In the genomic region with DNA sequence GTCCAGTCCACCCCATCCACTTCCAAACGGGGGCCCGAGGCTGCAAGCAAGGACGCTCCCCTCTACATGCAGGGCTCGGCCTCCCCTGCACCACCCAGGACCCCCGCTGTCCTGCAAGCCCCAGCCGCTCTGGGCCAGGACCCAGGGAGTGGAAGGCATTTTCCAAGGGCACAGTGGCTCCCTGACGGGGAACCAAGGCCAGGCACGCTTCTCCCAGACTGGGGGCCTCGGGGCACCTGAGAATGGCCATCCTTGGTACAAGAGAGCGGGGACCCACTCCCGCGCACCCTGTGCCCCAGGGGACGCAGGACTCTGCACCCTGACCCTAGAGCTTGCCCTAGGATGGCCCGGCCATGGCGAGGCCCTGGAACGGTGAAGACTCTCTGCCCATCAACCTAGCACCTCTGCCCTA, we compare ENCODE assay signal across 10 cellular contexts. TPM values are rescaled to one million over a fixed set of nuclear protein-coding genes. Genes with fewer than 3 reads are reported as not detected.
DNase-seq lines count a peak whose midpoint lies in the region; ATAC-seq and TF ChIP-seq lines count a peak whose summit lies in the region.
"Had no signal": no experiment of that assay in that cellular context is flagged by ENCODE, and none has a peak within 500 bp of the region (broad histone marks: within the 10 kb centered on the region; RNA-seq: fewer than 3 reads in every experiment).

No MANE protein-coding gene starts in this region.

- H3K4me1 Mint-ChIP-seq in activated naive CD4-positive, alpha-beta T cell treated with anti-CD3 and anti-CD28 coated beads, Interleukin-2, amount 10 ng/mL, durations not matched to agents 7 days and 5 days, result peaks cover 21% of the 10 kb centered on the region
- peaks cover 3 to 7% (median 4%) of the 10 kb centered on the region in 3 donors for H3K4me1 Mint-ChIP-seq in naive B cell

- intact Hi-C loops in thyroid gland (cut with DNase I), result loop anchor here (10.0 kb wide), 1 partner anchor 1049 kb away; no protein-coding TSS in a partner anchor

- H3K36me3 Mint-ChIP-seq in activated naive CD4-positive, alpha-beta T cell treated with anti-CD3 and anti-CD28 coated beads, Interleukin-2, amount 10 ng/mL, durations not matched to agents 7 days and 5 days, result peaks cover 2% of the 10 kb centered on the region
- H3K36me3 Mint-ChIP-seq in naive B cell, result no peaks in the 10 kb centered on the region

- peak overlapping the region; percentile 53 for H3K4me3 ChIP-seq in brain microvascular endothelial cell (ENCODE audit: low read depth, low read length)
- peak overlapping the region in 1 of 3 donors; percentile 15 for H3K4me3 ChIP-seq in thyroid gland (replicated peaks in 1 of 3)

- peaks cover 5 to 19% of the 10 kb centered on the region in 2 donors for H3K4me1 ChIP-seq in thyroid gland

- no peaks in the 10 kb centered on the region for H3K27me3 ChIP-seq in brain microvascular endothelial cell (replicated peaks)
- H3K27me3 ChIP-seq in thyroid gland, result no peaks in the 10 kb centered on the region
- H3K27me3 ChIP-seq: cardiac muscle cell had no signal

- H3K9me3 ChIP-seq in thyroid gland, result no peaks in the 10 kb centered on the region

- peak overlapping the region; percentile 70 for H3K27ac Mint-ChIP-seq in activated naive CD4-positive, alpha-beta T cell treated with anti-CD3 and anti-CD28 coated beads, Interleukin-2, amount 10 ng/mL, durations not matched to agents 7 days and 5 days
- no peak overlapping the region for H3K27ac Mint-ChIP-seq in naive B cell

- CTCF ChIA-PET in activated naive CD4-positive, alpha-beta T cell treated with anti-CD3 and anti-CD28 coated beads, Interleukin-2, amount 10 ng/mL, durations not matched to agents 7 days and 5 days (lab: Charles Lee), result interaction anchor here (2.4 kb wide), 1 partner anchor 24 kb away, joined by 10 read pairs; no protein-coding TSS in a partner anchor

- H3K36me3 ChIP-seq in brain microvascular endothelial cell (replicated peaks), result no peaks in the 10 kb centered on the region
- H3K36me3 ChIP-seq in thyroid gland, result no peaks in the 10 kb centered on the region
- H3K36me3 ChIP-seq: cardiac muscle cell had no signal

- H3K4me3 Mint-ChIP-seq in activated naive CD4-positive, alpha-beta T cell treated with anti-CD3 and anti-CD28 coated beads, Interleukin-2, amount 10 ng/mL, durations not matched to agents 7 days and 5 days, result peak overlapping the region; percentile 76
- H3K4me3 Mint-ChIP-seq in naive B cell, result peak overlapping the region; percentile 21 to 80 (median 65)

- H3K27ac ChIP-seq in brain microvascular endothelial cell (no peak overlapping the region), thyroid gland (peak overlapping the region in 2 of 3 donors; percentile 90 to 96)

- DNase-seq in activated naive CD4-positive, alpha-beta T cell treated with anti-CD3 and anti-CD28 coated beads, Interleukin-2, amount 10 ng/mL, durations not matched to agents 7 days and 5 days, result no peak
- no peak for DNase-seq in activated naive CD4-positive, alpha-beta T cell (lab: John Stamatoyannopoulos, UW)
- no peak for DNase-seq in brain microvascular endothelial cell
- no peak for DNase-seq in naive B cell
- DNase-seq in thyroid gland, result no peak
- DNase-seq in NCI-H2081 treated with DMSO at 0.1 percent for 48 hours (lab: John Stamatoyannopoulos, UW), result no peak
- no peak for DNase-seq in SHP77 treated with DMSO at 0.1 percent for 48 hours (lab: John Stamatoyannopoulos, UW)

- WGBS in thyroid gland, 2 donors, result 97 to 100% methylated on average over 2 to 16 of the region's 16 CpGs

- H3K9me3 Mint-ChIP-seq in activated naive CD4-positive, alpha-beta T cell treated with anti-CD3 and anti-CD28 coated beads, Interleukin-2, amount 10 ng/mL, durations not matched to agents 7 days and 5 days, result peaks cover 2% of the 10 kb centered on the region
- no peaks in the 10 kb centered on the region for H3K9me3 Mint-ChIP-seq in naive B cell

- no peak for ATAC-seq in naive B cell (ENCODE audit: low read depth in 2 of 2)
- ATAC-seq in GM21619 (IDR thresholded peaks at IDR 0.05; ENCODE audit: unreplicated experiment), result no peak

- H3K27me3 Mint-ChIP-seq in activated naive CD4-positive, alpha-beta T cell treated with anti-CD3 and anti-CD28 coated beads, Interleukin-2, amount 10 ng/mL, durations not matched to agents 7 days and 5 days, result peaks cover 37% of the 10 kb centered on the region
- H3K27me3 Mint-ChIP-seq in naive B cell, result peaks cover 65 to 81% (median 72%) of the 10 kb centered on the region in 3 donors

- TF ChIP-seq CTCF in brain microvascular endothelial cell (IDR thresholded peaks at IDR 0.05; ENCODE audit: low read depth, low read length, missing control alignments) (no peak), thyroid gland (IDR thresholded peaks at IDR 0.05) (no peak)

- TF ChIP-seq POLR2A in thyroid gland (IDR thresholded peaks at IDR 0.05), result no peak

- in situ Hi-C loops in brain microvascular endothelial cell (cut with HindIII; ENCODE audit: low pct_ligation_motif_present, low sequenced_read_pairs), result loop anchor here (25.0 kb wide), 1 partner anchor 562 kb away; no protein-coding TSS in a partner anchor

RNA-seq across cellular contexts. Expression of a gene that starts 0.5 kb away (rescaled TPM):
- not detected for polyA plus RNA-seq in naive B cell (ENCODE audit: low read depth in 6 of 6)
- 10 to 100 TPM; 14.4 to 18.5 (median 15.9) TPM for total RNA-seq in thyroid gland
- total RNA-seq: myocyte had no signal
